ENCODE assay signal across 23 cellular contexts in the genomic region with DNA sequence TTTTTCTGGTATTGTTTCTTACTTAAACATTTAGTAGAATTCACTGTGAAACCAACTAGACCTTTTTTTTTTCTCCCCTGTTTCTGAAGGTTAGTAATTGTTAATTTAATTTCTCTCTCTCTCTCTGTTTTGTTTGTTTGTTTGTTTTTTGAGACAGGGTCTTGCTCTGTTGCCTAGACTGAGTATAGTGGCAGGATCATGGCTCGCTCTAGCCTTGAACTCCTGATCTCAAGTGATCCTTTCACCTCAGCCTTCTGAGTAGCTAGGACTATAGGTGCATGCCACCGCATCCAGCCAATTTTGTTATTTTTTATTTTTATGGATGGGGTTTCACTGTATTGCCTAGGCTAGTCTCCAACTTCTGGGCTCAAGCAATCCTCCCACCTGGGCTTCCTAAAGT.
DNase-seq lines count a peak whose midpoint lies in the region; ATAC-seq and TF ChIP-seq lines count a peak whose summit lies in the region.
"Had no signal": no experiment of that assay in that cellular context is flagged by ENCODE, and none has a peak within 500 bp of the region (broad histone marks: within the 10 kb centered on the region; RNA-seq: fewer than 3 reads in every experiment).

No MANE protein-coding gene starts in this region.

- no peaks in the 10 kb centered on the region for H3K4me1 ChIP-seq in iPS-18a (ENCODE audit: control insufficient read depth, low read depth, low read length)
- H3K4me1 ChIP-seq: right atrium auricular region had no signal

- no peaks in the 10 kb centered on the region for H3K9me3 ChIP-seq in iPS-18a (ENCODE audit: control insufficient read depth, low read depth, low read length)
- H3K9me3 ChIP-seq: mucosa of descending colon, right atrium auricular region had no signal

- H3K27me3 Mint-ChIP-seq in central memory CD8-positive, alpha-beta T cell = no peaks in the 10 kb centered on the region
- H3K27me3 Mint-ChIP-seq in progenitor cell of endocrine pancreas = no peaks in the 10 kb centered on the region

- no peaks in the 10 kb centered on the region for H3K9me3 Mint-ChIP-seq in central memory CD8-positive, alpha-beta T cell
- peaks cover 20% of the 10 kb centered on the region for H3K9me3 Mint-ChIP-seq in progenitor cell of endocrine pancreas (ENCODE audit: low read depth)

- peak; percentile 22 for DNase-seq in NCI-H146 treated with DMSO at 0.1 percent for 48 hours (lab: John Stamatoyannopoulos, UW; ENCODE audit: unreplicated experiment)
- no peak for DNase-seq in NCI-H146 (lab: John Stamatoyannopoulos, UW)
- no peak for DNase-seq in central memory CD8-positive, alpha-beta T cell (ENCODE audit: low spot score in 2 of 2)
- DNase-seq in progenitor cell of endocrine pancreas (ENCODE audit: low spot score, unreplicated experiment) = no peak
- no peak for DNase-seq in HEK293T (ENCODE audit: extremely low spot score)
- DNase-seq: activated CD4-positive, alpha-beta T cell treated with anti-CD3 and anti-CD28 coated beads for 1 hour; AML-193; DMS79; erythroblast; mucosa of descending colon; NCI-H1105 treated with DMSO at 0.1 percent for 48 hours; NCI-H2171; NCI-H774; occipital lobe; Right ventricle myocardium superior; substantia nigra; SW 1271 had no signal

- TF ChIP-seq CTCF in progenitor cell of endocrine pancreas (IDR thresholded peaks at IDR 0.05; ENCODE audit: unreplicated experiment) = no peak

- CTCF ChIA-PET in HEK293T (lab: Yijun Ruan, JAX) = interaction anchor here (0.7 kb wide), 1 partner anchor 327 kb away, joined by 3 read pairs; no protein-coding TSS in a partner anchor

- H3K4me1 Mint-ChIP-seq in central memory CD8-positive, alpha-beta T cell = peaks cover 52% of the 10 kb centered on the region
- peaks cover 12% of the 10 kb centered on the region for H3K4me1 Mint-ChIP-seq in progenitor cell of endocrine pancreas (ENCODE audit: low read depth)

- H3K27ac ChIP-seq in iPS-18a (ENCODE audit: low read length) = no peak overlapping the region
- H3K27ac ChIP-seq: 22Rv1, right atrium auricular region had no signal

- ATAC-seq in central memory CD8-positive, alpha-beta T cell (replicated peaks; ENCODE audit: extremely low read depth, poor library complexity, severe bottlenecking) = no peak
- ATAC-seq in GM21723 (IDR thresholded peaks at IDR 0.05; ENCODE audit: unreplicated experiment) = no peak
- ATAC-seq in HG02610 (IDR thresholded peaks at IDR 0.05; ENCODE audit: unreplicated experiment) = no peak
- ATAC-seq: left lobe of liver, mucosa of descending colon had no signal

- H3K4me3 ChIP-seq in iPS-18a (ENCODE audit: low read length) = peak overlapping the region; percentile 48
- H3K4me3 ChIP-seq: mucosa of descending colon, right atrium auricular region had no signal

- POLR2A ChIA-PET in HEK293T (lab: Yijun Ruan, JAX) = interaction anchor here (0.7 kb wide), 1 partner anchor 17 kb away, joined by 3 read pairs; no protein-coding TSS in a partner anchor

- peaks cover 11% of the 10 kb centered on the region for H3K36me3 ChIP-seq in iPS-18a (ENCODE audit: control insufficient read depth, low read depth, low read length)

- peaks cover 9% of the 10 kb centered on the region for H3K36me3 Mint-ChIP-seq in central memory CD8-positive, alpha-beta T cell (ENCODE audit: insufficient read depth)
- peaks cover 25% of the 10 kb centered on the region for H3K36me3 Mint-ChIP-seq in progenitor cell of endocrine pancreas (ENCODE audit: insufficient read depth)

- peak overlapping the region; percentile 54 for H3K9ac ChIP-seq in iPS-18a (ENCODE audit: low read length)

- H3K27ac Mint-ChIP-seq in central memory CD8-positive, alpha-beta T cell (ENCODE audit: low read depth) = peak overlapping the region; percentile 14
- H3K27ac Mint-ChIP-seq in progenitor cell of endocrine pancreas = peak overlapping the region; percentile 82

- no peak overlapping the region for H3K4me3 Mint-ChIP-seq in central memory CD8-positive, alpha-beta T cell
- peak overlapping the region; percentile 76 for H3K4me3 Mint-ChIP-seq in progenitor cell of endocrine pancreas (ENCODE audit: low read depth)

- H3K27me3 ChIP-seq in iPS-18a (ENCODE audit: control insufficient read depth, insufficient read depth, low read length) = no peaks in the 10 kb centered on the region
- H3K27me3 ChIP-seq: right atrium auricular region had no signal

TF ChIP-seq in HEK293T, 16 proteins besides CTCF, POLR2A, EP300 and RAD21:
- no peak for TF ChIP-seq FOXA1 (IDR thresholded peaks at IDR 0.05)
- no peak for TF ChIP-seq L3MBTL2 (conservative IDR thresholded peaks at IDR 0.05)
- TF ChIP-seq BHLHE40 (IDR thresholded peaks at IDR 0.05; ENCODE audit: borderline replicate concordance) = no peak
- no peak for TF ChIP-seq CTBP1 (IDR thresholded peaks at IDR 0.05; ENCODE audit: borderline replicate concordance)
- TF ChIP-seq HDGF (IDR thresholded peaks at IDR 0.05; ENCODE audit: borderline replicate concordance) = no peak
- no peak for TF ChIP-seq NFRKB (IDR thresholded peaks at IDR 0.05)
- no peak for TF ChIP-seq FOXK2 (IDR thresholded peaks at IDR 0.05)
- TF ChIP-seq, protein P1, sequence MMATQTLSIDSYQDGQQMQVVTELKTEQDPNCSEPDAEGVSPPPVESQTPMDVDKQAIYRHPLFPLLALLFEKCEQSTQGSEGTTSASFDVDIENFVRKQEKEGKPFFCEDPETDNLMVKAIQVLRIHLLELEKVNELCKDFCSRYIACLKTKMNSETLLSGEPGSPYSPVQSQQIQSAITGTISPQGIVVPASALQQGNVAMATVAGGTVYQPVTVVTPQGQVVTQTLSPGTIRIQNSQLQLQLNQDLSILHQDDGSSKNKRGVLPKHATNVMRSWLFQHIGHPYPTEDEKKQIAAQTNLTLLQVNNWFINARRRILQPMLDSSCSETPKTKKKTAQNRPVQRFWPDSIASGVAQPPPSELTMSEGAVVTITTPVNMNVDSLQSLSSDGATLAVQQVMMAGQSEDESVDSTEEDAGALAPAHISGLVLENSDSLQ (IDR thresholded peaks at IDR 0.05) = no peak
- TF ChIP-seq LEF1 (IDR thresholded peaks at IDR 0.05; ENCODE audit: borderline replicate concordance) = no peak
- TF ChIP-seq FOXM1 (IDR thresholded peaks at IDR 0.05; ENCODE audit: borderline replicate concordance) = no peak
- no peak for TF ChIP-seq TARDBP (IDR thresholded peaks at IDR 0.05)
- TF ChIP-seq ZNF384 (IDR thresholded peaks at IDR 0.05) = no peak
- no peak for TF ChIP-seq ELF4 (IDR thresholded peaks at IDR 0.05)
- no peak for TF ChIP-seq ARNT (IDR thresholded peaks at IDR 0.05)
- TF ChIP-seq SUZ12 (IDR thresholded peaks at IDR 0.05) = no peak
- no peak for TF ChIP-seq SP1 (IDR thresholded peaks at IDR 0.05)
